In the genomic region with DNA sequence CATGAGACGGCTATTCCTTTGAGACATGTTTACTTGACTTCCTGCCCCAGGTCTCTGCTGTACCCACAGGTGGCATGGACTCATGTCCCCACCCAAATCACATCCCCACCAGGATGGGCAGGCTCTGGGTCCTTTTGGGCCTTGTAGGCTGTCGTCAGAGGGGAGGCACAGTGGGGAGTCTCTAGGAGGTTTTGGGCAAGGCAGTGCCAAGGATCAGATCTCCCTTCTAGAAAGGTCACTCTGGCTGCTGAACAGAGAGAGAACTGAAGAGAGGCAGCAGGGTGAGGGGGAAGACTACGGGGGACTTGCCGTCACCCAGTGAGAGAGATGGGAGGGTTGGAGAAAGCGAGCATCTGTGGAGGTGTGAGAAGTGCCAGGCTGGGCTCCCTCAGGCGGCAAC, we compare ENCODE assay signal across 1 cellular context.
TF ChIP-seq lines count a peak whose summit lies in the region.

No MANE protein-coding gene starts in this region.

TF ChIP-seq in H1, 55 proteins besides CTCF, POLR2A, EP300 and RAD21:
- TF ChIP-seq TCF12 (IDR thresholded peaks at IDR 0.05; ENCODE audit: low read depth, low read length) (no peak), GTF2F1 (IDR thresholded peaks at IDR 0.05; ENCODE audit: borderline replicate concordance, low read depth, low read length) (no peak), ASH2L (IDR thresholded peaks at IDR 0.05; ENCODE audit: low read length) (no peak), NANOG (IDR thresholded peaks at IDR 0.05; ENCODE audit: insufficient read depth, low read depth, low read length, poor library complexity, severe bottlenecking) (no peak), BRCA1 (IDR thresholded peaks at IDR 0.05; ENCODE audit: low read depth, low read length) (no peak), GABPA (IDR thresholded peaks at IDR 0.05; ENCODE audit: borderline replicate concordance, insufficient read depth, low read length) (no peak), RNF2 (IDR thresholded peaks at IDR 0.05; ENCODE audit: borderline replicate concordance, low read depth, low read length, missing control alignments, poor library complexity, severe bottlenecking) (no peak), CEBPB (IDR thresholded peaks at IDR 0.05; ENCODE audit: low read depth, low read length) (no peak), KDM4A (IDR thresholded peaks at IDR 0.05; ENCODE audit: low read depth, low read length, severe bottlenecking) (no peak), RFX5 (IDR thresholded peaks at IDR 0.05; ENCODE audit: borderline replicate concordance, low read depth, low read length) (no peak), CTBP2 (IDR thresholded peaks at IDR 0.05; ENCODE audit: borderline replicate concordance, insufficient read depth, insufficient read length, low read length) (no peak), POLR2AphosphoS5 (IDR thresholded peaks at IDR 0.05; ENCODE audit: low read depth, low read length) (no peak)
- TF ChIP-seq, protein P1, sequence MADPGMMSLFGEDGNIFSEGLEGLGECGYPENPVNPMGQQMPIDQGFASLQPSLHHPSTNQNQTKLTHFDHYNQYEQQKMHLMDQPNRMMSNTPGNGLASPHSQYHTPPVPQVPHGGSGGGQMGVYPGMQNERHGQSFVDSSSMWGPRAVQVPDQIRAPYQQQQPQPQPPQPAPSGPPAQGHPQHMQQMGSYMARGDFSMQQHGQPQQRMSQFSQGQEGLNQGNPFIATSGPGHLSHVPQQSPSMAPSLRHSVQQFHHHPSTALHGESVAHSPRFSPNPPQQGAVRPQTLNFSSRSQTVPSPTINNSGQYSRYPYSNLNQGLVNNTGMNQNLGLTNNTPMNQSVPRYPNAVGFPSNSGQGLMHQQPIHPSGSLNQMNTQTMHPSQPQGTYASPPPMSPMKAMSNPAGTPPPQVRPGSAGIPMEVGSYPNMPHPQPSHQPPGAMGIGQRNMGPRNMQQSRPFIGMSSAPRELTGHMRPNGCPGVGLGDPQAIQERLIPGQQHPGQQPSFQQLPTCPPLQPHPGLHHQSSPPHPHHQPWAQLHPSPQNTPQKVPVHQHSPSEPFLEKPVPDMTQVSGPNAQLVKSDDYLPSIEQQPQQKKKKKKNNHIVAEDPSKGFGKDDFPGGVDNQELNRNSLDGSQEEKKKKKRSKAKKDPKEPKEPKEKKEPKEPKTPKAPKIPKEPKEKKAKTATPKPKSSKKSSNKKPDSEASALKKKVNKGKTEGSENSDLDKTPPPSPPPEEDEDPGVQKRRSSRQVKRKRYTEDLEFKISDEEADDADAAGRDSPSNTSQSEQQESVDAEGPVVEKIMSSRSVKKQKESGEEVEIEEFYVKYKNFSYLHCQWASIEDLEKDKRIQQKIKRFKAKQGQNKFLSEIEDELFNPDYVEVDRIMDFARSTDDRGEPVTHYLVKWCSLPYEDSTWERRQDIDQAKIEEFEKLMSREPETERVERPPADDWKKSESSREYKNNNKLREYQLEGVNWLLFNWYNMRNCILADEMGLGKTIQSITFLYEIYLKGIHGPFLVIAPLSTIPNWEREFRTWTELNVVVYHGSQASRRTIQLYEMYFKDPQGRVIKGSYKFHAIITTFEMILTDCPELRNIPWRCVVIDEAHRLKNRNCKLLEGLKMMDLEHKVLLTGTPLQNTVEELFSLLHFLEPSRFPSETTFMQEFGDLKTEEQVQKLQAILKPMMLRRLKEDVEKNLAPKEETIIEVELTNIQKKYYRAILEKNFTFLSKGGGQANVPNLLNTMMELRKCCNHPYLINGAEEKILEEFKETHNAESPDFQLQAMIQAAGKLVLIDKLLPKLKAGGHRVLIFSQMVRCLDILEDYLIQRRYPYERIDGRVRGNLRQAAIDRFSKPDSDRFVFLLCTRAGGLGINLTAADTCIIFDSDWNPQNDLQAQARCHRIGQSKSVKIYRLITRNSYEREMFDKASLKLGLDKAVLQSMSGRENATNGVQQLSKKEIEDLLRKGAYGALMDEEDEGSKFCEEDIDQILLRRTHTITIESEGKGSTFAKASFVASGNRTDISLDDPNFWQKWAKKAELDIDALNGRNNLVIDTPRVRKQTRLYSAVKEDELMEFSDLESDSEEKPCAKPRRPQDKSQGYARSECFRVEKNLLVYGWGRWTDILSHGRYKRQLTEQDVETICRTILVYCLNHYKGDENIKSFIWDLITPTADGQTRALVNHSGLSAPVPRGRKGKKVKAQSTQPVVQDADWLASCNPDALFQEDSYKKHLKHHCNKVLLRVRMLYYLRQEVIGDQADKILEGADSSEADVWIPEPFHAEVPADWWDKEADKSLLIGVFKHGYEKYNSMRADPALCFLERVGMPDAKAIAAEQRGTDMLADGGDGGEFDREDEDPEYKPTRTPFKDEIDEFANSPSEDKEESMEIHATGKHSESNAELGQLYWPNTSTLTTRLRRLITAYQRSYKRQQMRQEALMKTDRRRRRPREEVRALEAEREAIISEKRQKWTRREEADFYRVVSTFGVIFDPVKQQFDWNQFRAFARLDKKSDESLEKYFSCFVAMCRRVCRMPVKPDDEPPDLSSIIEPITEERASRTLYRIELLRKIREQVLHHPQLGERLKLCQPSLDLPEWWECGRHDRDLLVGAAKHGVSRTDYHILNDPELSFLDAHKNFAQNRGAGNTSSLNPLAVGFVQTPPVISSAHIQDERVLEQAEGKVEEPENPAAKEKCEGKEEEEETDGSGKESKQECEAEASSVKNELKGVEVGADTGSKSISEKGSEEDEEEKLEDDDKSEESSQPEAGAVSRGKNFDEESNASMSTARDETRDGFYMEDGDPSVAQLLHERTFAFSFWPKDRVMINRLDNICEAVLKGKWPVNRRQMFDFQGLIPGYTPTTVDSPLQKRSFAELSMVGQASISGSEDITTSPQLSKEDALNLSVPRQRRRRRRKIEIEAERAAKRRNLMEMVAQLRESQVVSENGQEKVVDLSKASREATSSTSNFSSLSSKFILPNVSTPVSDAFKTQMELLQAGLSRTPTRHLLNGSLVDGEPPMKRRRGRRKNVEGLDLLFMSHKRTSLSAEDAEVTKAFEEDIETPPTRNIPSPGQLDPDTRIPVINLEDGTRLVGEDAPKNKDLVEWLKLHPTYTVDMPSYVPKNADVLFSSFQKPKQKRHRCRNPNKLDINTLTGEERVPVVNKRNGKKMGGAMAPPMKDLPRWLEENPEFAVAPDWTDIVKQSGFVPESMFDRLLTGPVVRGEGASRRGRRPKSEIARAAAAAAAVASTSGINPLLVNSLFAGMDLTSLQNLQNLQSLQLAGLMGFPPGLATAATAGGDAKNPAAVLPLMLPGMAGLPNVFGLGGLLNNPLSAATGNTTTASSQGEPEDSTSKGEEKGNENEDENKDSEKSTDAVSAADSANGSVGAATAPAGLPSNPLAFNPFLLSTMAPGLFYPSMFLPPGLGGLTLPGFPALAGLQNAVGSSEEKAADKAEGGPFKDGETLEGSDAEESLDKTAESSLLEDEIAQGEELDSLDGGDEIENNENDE (IDR thresholded peaks at IDR 0.05; ENCODE audit: insufficient replicate concordance, low read length), result no peak
- TF ChIP-seq, protein P2, sequence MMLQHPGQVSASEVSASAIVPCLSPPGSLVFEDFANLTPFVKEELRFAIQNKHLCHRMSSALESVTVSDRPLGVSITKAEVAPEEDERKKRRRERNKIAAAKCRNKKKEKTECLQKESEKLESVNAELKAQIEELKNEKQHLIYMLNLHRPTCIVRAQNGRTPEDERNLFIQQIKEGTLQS (IDR thresholded peaks at IDR 0.05; ENCODE audit: insufficient read depth, low read depth, low read length), result no peak
